ENCODE assay signal across 10 cellular contexts in genomic region chr12:10304161-10304574, GRCh38. TPM values are rescaled to one million over a fixed set of nuclear protein-coding genes. Genes with fewer than 3 reads are reported as not detected.
DNase-seq lines count a peak whose midpoint lies in the region; ATAC-seq and TF ChIP-seq lines count a peak whose summit lies in the region.
"Had no signal": no experiment of that assay in that cellular context is flagged by ENCODE, and none has a peak within 500 bp of the region (broad histone marks: within the 10 kb centered on the region; RNA-seq: fewer than 3 reads in every experiment).

No MANE protein-coding gene starts in this region.

- CTCF ChIA-PET in AG04450 (lab: Charles Lee): interaction anchor here (2.0 kb wide), 1 partner anchor 68 kb away, joined by 4 read pairs; no protein-coding TSS in a partner anchor

- H3K9me3 ChIP-seq in AG04450 (ENCODE audit: control insufficient read depth, insufficient read depth, low read length) (peaks cover 6% of the 10 kb centered on the region; the same call in 1 of the 2 replicates), GM23248 (ENCODE audit: low read depth) (no peaks in the 10 kb centered on the region)
- H3K9me3 ChIP-seq: thoracic aorta had no signal

- H3K4me1 Mint-ChIP-seq in activated T-cell treated with anti-CD3 and anti-CD28 coated beads, Interleukin-2, amount 50 U/mL, for 72 hours (ENCODE audit: low read depth): peaks cover 64% of the 10 kb centered on the region

- H3K27ac Mint-ChIP-seq in activated T-cell treated with anti-CD3 and anti-CD28 coated beads, Interleukin-2, amount 50 U/mL, for 72 hours: peak overlapping the region; percentile 24

- peak overlapping the region in 1 of 2 donors; percentile 59 for H3K4me3 Mint-ChIP-seq in activated T-cell treated with anti-CD3 and anti-CD28 coated beads, Interleukin-2, amount 50 U/mL, for 72 hours

- no peaks in the 10 kb centered on the region for H4K20me1 ChIP-seq in GM23248 (ENCODE audit: insufficient read depth)

- H3K36me3 ChIP-seq in GM23248 (ENCODE audit: low read depth): no peaks in the 10 kb centered on the region
- H3K36me3 ChIP-seq: thoracic aorta had no signal

- H3K27ac ChIP-seq in AG04450 (ENCODE audit: low read depth, low read length) (no peak overlapping the region), GM23248 (no peak overlapping the region)
- H3K27ac ChIP-seq: thoracic aorta had no signal

- H2AFZ ChIP-seq in GM23248: no peak overlapping the region

- no peak overlapping the region for H3K4me2 ChIP-seq in GM23248 (ENCODE audit: unreplicated experiment)

- H3K9ac ChIP-seq in GM23248: no peak overlapping the region

- H3K4me1 ChIP-seq in GM23248 (ENCODE audit: insufficient read depth): peaks cover 7% of the 10 kb centered on the region; the same call in 1 of the 2 replicates

- in situ Hi-C loops in GM23248 (cut with MboI): no loop called here

- peaks cover 16% of the 10 kb centered on the region for H3K27me3 Mint-ChIP-seq in activated T-cell treated with anti-CD3 and anti-CD28 coated beads, Interleukin-2, amount 50 U/mL, for 72 hours (ENCODE audit: low read depth)

- peak; percentile 87 for ATAC-seq in activated T-cell treated with anti-CD3 and anti-CD28 coated beads, Interleukin-2, amount 50 U/mL, for 72 hours (replicated peaks in 1 of 2)
- no peak for ATAC-seq in HG03342 (IDR thresholded peaks at IDR 0.05; ENCODE audit: unreplicated experiment)

- H3K27me3 ChIP-seq in AG04450 (ENCODE audit: control insufficient read depth, insufficient read depth, low read length) (peaks cover 15% of the 10 kb centered on the region), GM23248 (replicated peaks; ENCODE audit: insufficient read depth) (peaks cover 29% of the 10 kb centered on the region; the same call in 1 of the 2 replicates)

- POLR2A ChIA-PET in AG04450 (lab: Yijun Ruan, JAX): no interaction called here

- no peaks in the 10 kb centered on the region for H3K9me2 ChIP-seq in GM23248 (ENCODE audit: insufficient read depth)

- 51% methylated on average over 3 of the region's 3 CpGs for WGBS in GM23248 (ENCODE audit: low coverage in 1 of 2, low lambda C conversion rate in 2 of 2, missing lambda C conversion rate in 2 of 2), 2 experiments

- TF ChIP-seq CTCF in AG04450 (IDR thresholded peaks at IDR 0.05; ENCODE audit: low read depth, low read length): no peak

- peaks cover 8% of the 10 kb centered on the region; the same call in 1 of the 2 replicates for H3F3A ChIP-seq in GM23248 (ENCODE audit: insufficient read depth)

- H3K4me3 ChIP-seq in AG04450 (ENCODE audit: low read depth, low read length) (no peak overlapping the region), GM23248 (no peak overlapping the region)
- H3K4me3 ChIP-seq: thoracic aorta had no signal

- DNase-seq in AG04450 (ENCODE audit: low read depth, low spot score) (peak; percentile 63), GM23248 (peak; percentile 87), foreskin melanocyte (peak; percentile 21), GDM1 (lab: John Stamatoyannopoulos, UW) (no peak), NCI-H2107 (lab: John Stamatoyannopoulos, UW) (no peak), NCI-H128 (lab: John Stamatoyannopoulos, UW; ENCODE audit: unreplicated experiment) (no peak)
- peak; percentile 67 to 73 for DNase-seq in activated T-cell treated with anti-CD3 and anti-CD28 coated beads, Interleukin-2, amount 50 U/mL, for 72 hours
- DNase-seq: NCI-H1694 had no signal

- H3K79me2 ChIP-seq in GM23248 (ENCODE audit: insufficient read depth): no peaks in the 10 kb centered on the region

- H3K36me3 Mint-ChIP-seq in activated T-cell treated with anti-CD3 and anti-CD28 coated beads, Interleukin-2, amount 50 U/mL, for 72 hours (ENCODE audit: insufficient read depth in 2 of 2): peaks cover 3 to 13% of the 10 kb centered on the region in 2 donors

- H3K9me3 Mint-ChIP-seq in activated T-cell treated with anti-CD3 and anti-CD28 coated beads, Interleukin-2, amount 50 U/mL, for 72 hours: peaks cover 0 to 7% of the 10 kb centered on the region in 2 donors

RNA-seq across cellular contexts. Expression of gene KLRD1, which starts 3.5 kb away (rescaled TPM):
- polyA plus RNA-seq in AG04450 (2011; rRNA removed) (0.11 and 0.33 TPM in 2 replicates), GM23248 (2016; fragmentation: Nextera tagmentation; extraction: Ambion mirVana) (0.01 and 0.25 TPM in 2 replicates)
- polyA minus RNA-seq in AG04450 (2011; rRNA and poly(A)+ RNA removed): 0.14 and 0.26 TPM in 2 replicates
- 0.11 and 0.13 TPM in 2 replicates for total RNA-seq in GM23248 (2014; rRNA removed; shearing (Covaris generic))
- total RNA-seq in activated T-cell treated with anti-CD3 and anti-CD28 coated beads, Interleukin-2, amount 50 U/mL, for 72 hours: 1 to 10 TPM; 2.0 to 6.6 TPM

Comparison
In these comparisons a context has a peak if more than half of its experiments do, and no peak if none do; other contexts are left out.
1. DNase-seq: peak in AG04450 (single experiment), GM23248 (single experiment), activated T-cell treated with anti-CD3 and anti-CD28 coated beads, Interleukin-2, amount 50 U/mL, for 72 hours (2 of 2) and foreskin melanocyte (single experiment); none in GDM1 (single experiment), NCI-H2107 (single experiment) and NCI-H128 (single experiment).